Comparison of ENCODE assay signal across 8 cellular contexts in genomic region chr3:96814581-96815567, GRCh38. TPM values are rescaled to one million over a fixed set of nuclear protein-coding genes. Genes with fewer than 3 reads are reported as not detected.
DNase-seq lines count a peak whose midpoint lies in the region; ATAC-seq and TF ChIP-seq lines count a peak whose summit lies in the region.

EPHA6 (plus strand) TSS chr3:96814594.

- no peaks in the 10 kb centered on the region for H3K36me3 Mint-ChIP-seq in activated CD4-positive, alpha-beta memory T cell treated with anti-CD3 and anti-CD28 coated beads, Interleukin-2, amount 10 ng/mL, durations not matched to agents 7 days and 5 days (ENCODE audit: low read depth)

- H3K9me3 ChIP-seq in right cardiac atrium (ENCODE audit: control insufficient read depth, low read length) (no peaks in the 10 kb centered on the region), skeletal muscle tissue (ENCODE audit: control insufficient read depth in 3 of 3, low read length in 3 of 3) (no peaks in the 10 kb centered on the region)

- H3K36me3 ChIP-seq in skeletal muscle tissue (ENCODE audit: control insufficient read depth in 3 of 3, insufficient read depth in 3 of 3, low read length in 3 of 3) = no peaks in the 10 kb centered on the region

- intact Hi-C loops in right cardiac atrium (cut with DNase I) = no loop called here

- WGBS in right cardiac atrium = 5% methylated on average over 56 of the region's 56 CpGs

- no peak within 1 kb of the TSS for H3K27ac Mint-ChIP-seq in activated CD4-positive, alpha-beta memory T cell treated with anti-CD3 and anti-CD28 coated beads, Interleukin-2, amount 10 ng/mL, durations not matched to agents 7 days and 5 days

- no peaks in the 10 kb centered on the region for H3K9me3 Mint-ChIP-seq in activated CD4-positive, alpha-beta memory T cell treated with anti-CD3 and anti-CD28 coated beads, Interleukin-2, amount 10 ng/mL, durations not matched to agents 7 days and 5 days

- H3K4me1 Mint-ChIP-seq in activated CD4-positive, alpha-beta memory T cell treated with anti-CD3 and anti-CD28 coated beads, Interleukin-2, amount 10 ng/mL, durations not matched to agents 7 days and 5 days = peaks cover 19% of the 10 kb centered on the region

- peak within 1 kb of the TSS; percentile 50 for H3K4me3 Mint-ChIP-seq in activated CD4-positive, alpha-beta memory T cell treated with anti-CD3 and anti-CD28 coated beads, Interleukin-2, amount 10 ng/mL, durations not matched to agents 7 days and 5 days

- no peaks in the 10 kb centered on the region for H3K27me3 ChIP-seq in right cardiac atrium (ENCODE audit: control insufficient read depth, insufficient read depth)
- peaks cover 22 to 37% (median 34%) of the 10 kb centered on the region in 3 donors for H3K27me3 ChIP-seq in skeletal muscle tissue (ENCODE audit: control insufficient read depth in 3 of 3, insufficient read depth in 3 of 3, low read length in 3 of 3)

- ATAC-seq in right cardiac atrium (peak in 1 of 2 donors; percentile 17), GM21825 (IDR thresholded peaks at IDR 0.05; ENCODE audit: unreplicated experiment) (no peak)

- POLR2A ChIA-PET in activated CD4-positive, alpha-beta memory T cell treated with anti-CD3 and anti-CD28 coated beads, Interleukin-2, amount 10 ng/mL, durations not matched to agents 7 days and 5 days (lab: Charles Lee) = no interaction called here
- POLR2A ChIA-PET in GM10248 (lab: Yijun Ruan, JAX) = no interaction called here

- H3K9ac ChIP-seq in skeletal muscle tissue (ENCODE audit: low read depth in 1 of 3, low read length in 3 of 3) = peak within 1 kb of the TSS in 2 of 3 donors; percentile 3 to 5

- H3K4me3 ChIP-seq in right cardiac atrium (ENCODE audit: low read length) (peak within 1 kb of the TSS; percentile 43), skeletal muscle tissue (ENCODE audit: low read length in 3 of 3) (peak within 1 kb of the TSS; percentile 51 to 60 (median 58))

- H3K27me3 Mint-ChIP-seq in activated CD4-positive, alpha-beta memory T cell treated with anti-CD3 and anti-CD28 coated beads, Interleukin-2, amount 10 ng/mL, durations not matched to agents 7 days and 5 days = peaks cover 36% of the 10 kb centered on the region

- CTCF ChIA-PET in activated CD4-positive, alpha-beta memory T cell treated with anti-CD3 and anti-CD28 coated beads, Interleukin-2, amount 10 ng/mL, durations not matched to agents 7 days and 5 days (lab: Charles Lee) = no interaction called here
- CTCF ChIA-PET in GM10248 (lab: Yijun Ruan, JAX) = no interaction called here

- H3K27ac ChIP-seq in right cardiac atrium (ENCODE audit: low read length) (no peak within 1 kb of the TSS), skeletal muscle tissue (ENCODE audit: low read depth, low read length) (no peak within 1 kb of the TSS)

- no peak for TF ChIP-seq CTCF in GM10248 (IDR thresholded peaks at IDR 0.05; ENCODE audit: control extremely low read depth, extremely low read depth, low read depth, missing control alignments)

- peak; percentile 20 for DNase-seq in NCI-H146 (lab: John Stamatoyannopoulos, UW)
- no peak for DNase-seq in NCI-H146 treated with DMSO at 0.1 percent for 48 hours (lab: John Stamatoyannopoulos, UW; ENCODE audit: unreplicated experiment)
- DNase-seq in activated CD4-positive, alpha-beta memory T cell treated with anti-CD3 and anti-CD28 coated beads, Interleukin-2, amount 10 ng/mL, durations not matched to agents 7 days and 5 days = no peak
- peak; percentile 17 to 34 (median 22) for DNase-seq in right cardiac atrium
- DNase-seq in D341Med (ENCODE audit: low spot score) = no peak
- no peak for DNase-seq in GM10248 (ENCODE audit: extremely low spot score)

- H3K4me1 ChIP-seq in right cardiac atrium (ENCODE audit: control insufficient read depth, insufficient read depth, low read length) = no peaks in the 10 kb centered on the region
- peaks cover 11 to 14% (median 11%) of the 10 kb centered on the region in 3 donors for H3K4me1 ChIP-seq in skeletal muscle tissue (ENCODE audit: control insufficient read depth in 3 of 3, insufficient read depth in 3 of 3, low read length in 3 of 3)

RNA-seq across cellular contexts. Expression of gene EPHA6, which starts in this region (rescaled TPM):
- total RNA-seq in activated CD4-positive, alpha-beta memory T cell treated with anti-CD3 and anti-CD28 coated beads, Interleukin-2, amount 10 ng/mL, durations not matched to agents 7 days and 5 days = not detected
- total RNA-seq in right cardiac atrium = 1 to 10 TPM in 2 of 4 donors, under 1 TPM in 2; 0.26 to 1.4 (median 0.91) TPM
- 0.05 TPM for polyA plus RNA-seq in right cardiac atrium
- 0.52 TPM for total RNA-seq in skeletal muscle tissue

Comparison
In these comparisons a context has a peak if more than half of its experiments do, and no peak if none do; other contexts are left out.
1. DNase-seq: peak in NCI-H146 (single experiment) and right cardiac atrium (3 of 3); none in NCI-H146 treated with DMSO at 0.1 percent for 48 hours (single experiment), activated CD4-positive, alpha-beta memory T cell treated with anti-CD3 and anti-CD28 coated beads, Interleukin-2, amount 10 ng/mL, durations not matched to agents 7 days and 5 days (single experiment), D341Med (single experiment) and GM10248 (single experiment).